1 cellular context compared by ENCODE assay signal in genomic region chr14:59305231-59305630, GRCh38.
TF ChIP-seq lines count a peak whose summit lies in the region.

No MANE protein-coding gene starts in this region.

TF ChIP-seq in HepG2, 621 proteins besides CTCF, POLR2A, EP300 and RAD21 (continued from another document):
- TF ChIP-seq RERE (CRISPR knock-in tag; IDR thresholded peaks at IDR 0.05; ENCODE audit: low read depth): no peak
- TF ChIP-seq MLX (CRISPR knock-in tag; IDR thresholded peaks at IDR 0.05): no peak
- no peak for TF ChIP-seq SALL2 (CRISPR knock-in tag; IDR thresholded peaks at IDR 0.05)
- no peak for TF ChIP-seq NAIF1 (CRISPR knock-in tag; IDR thresholded peaks at IDR 0.05; ENCODE audit: borderline replicate concordance)
- no peak for TF ChIP-seq ZNF382 (CRISPR knock-in tag; IDR thresholded peaks at IDR 0.05; ENCODE audit: borderline replicate concordance)
- no peak for TF ChIP-seq FOXC1 (CRISPR knock-in tag; IDR thresholded peaks at IDR 0.05; ENCODE audit: borderline replicate concordance)
- no peak for TF ChIP-seq SMAD1 (CRISPR knock-in tag; IDR thresholded peaks at IDR 0.05; ENCODE audit: borderline replicate concordance, low read depth)
- TF ChIP-seq ZNF282 (IDR thresholded peaks at IDR 0.05; ENCODE audit: partially characterized antibody): no peak
- TF ChIP-seq TFDP2 (CRISPR knock-in tag; IDR thresholded peaks at IDR 0.05): no peak
